In genomic region chr12:46803517-46803916, GRCh38 we compare ENCODE assay signal across 25 cellular contexts. TPM values are rescaled to one million over a fixed set of nuclear protein-coding genes. Genes with fewer than 3 reads are reported as not detected.
"Had no signal": no experiment of that assay in that cellular context is flagged by ENCODE, and none has a peak within 500 bp of the region (broad histone marks: within the 10 kb centered on the region; RNA-seq: fewer than 3 reads in every experiment).

No MANE protein-coding gene starts in this region.

- ATAC-seq: activated CD8-positive, alpha-beta memory T cell treated with anti-CD3 and anti-CD28 coated beads, Interleukin-2, amount 10 ng/mL, durations not matched to agents 7 days and 5 days; PC-3; T-helper 17 cell had no signal

- H3K27ac ChIP-seq: brain microvascular endothelial cell, cardiac muscle cell, KMS-11, SJSA1 had no signal

- H3K4me3 ChIP-seq: cardiac muscle cell, MG63, SJSA1 had no signal

- H3K9me3 ChIP-seq: MG63, SJSA1 had no signal

- DNase-seq: activated B cell treated with CpG ODN at 0.5 μM for 24 hours; activated CD4-positive, alpha-beta T cell treated with anti-CD3 and anti-CD28 coated beads for 1 hour; activated CD4-positive, alpha-beta T cell treated with anti-CD3 and anti-CD28 coated beads, Interleukin-2, amount 10 ng/mL, durations not matched to agents 24 days and 14 days; activated CD4-positive, alpha-beta T cell treated with anti-CD3 and anti-CD28 coated beads, Interleukin-2, amount 50 U/mL, for 48 hours; activated CD8-positive, alpha-beta memory T cell treated with anti-CD3 and anti-CD28 coated beads, Interleukin-2, amount 10 ng/mL, durations not matched to agents 7 days and 5 days; activated effector memory CD4-positive, alpha-beta T cell treated with Interleukin-2 at 50 U/mL for 16 hours; activated naive CD4-positive, alpha-beta T cell treated with anti-CD3 and anti-CD28 coated beads for 36 hours; activated T-cell treated with anti-CD3 and anti-CD28 coated beads, Interleukin-2, amount 50 U/mL, for 24 hours; amygdala; brain microvascular endothelial cell; MG63; NCI-H1105 treated with DMSO at 0.1 percent for 48 hours; NCI-H1436 treated with DMSO at 0.1 percent for 48 hours; NCI-H187; NCI-H2081; NCI-H510A treated with DMSO at 0.1 percent for 48 hours; NCI-H69; PC-3; SHP77; T-helper 17 cell; T-helper 9 cell had no signal

- H3K27me3 ChIP-seq: brain microvascular endothelial cell, cardiac muscle cell, MG63, SJSA1 had no signal

- H3K9ac ChIP-seq: KMS-11 had no signal

- H3K36me3 ChIP-seq: brain microvascular endothelial cell, cardiac muscle cell, MG63, SJSA1 had no signal

- H3K4me1 ChIP-seq: SJSA1 had no signal

RNA-seq across cellular contexts. Expression of gene SLC38A4, which starts 22.3 kb away (rescaled TPM):
- total RNA-seq: activated B cell treated with CpG ODN at 0.5 μM for 24 hours; activated CD4-positive, alpha-beta T cell treated with anti-CD3 and anti-CD28 coated beads, Interleukin-2, amount 10 ng/mL, durations not matched to agents 24 days and 14 days; activated CD8-positive, alpha-beta memory T cell treated with anti-CD3 and anti-CD28 coated beads, Interleukin-2, amount 10 ng/mL, durations not matched to agents 7 days and 5 days; activated naive CD4-positive, alpha-beta T cell treated with anti-CD3 and anti-CD28 coated beads for 36 hours; activated T-helper 1 cell treated with anti-CD3 and anti-CD28 coated beads, Interleukin-12 subunit alpha, Interleukin-12 subunit beta, Interleukin-2, Interleukin-4 antibody, amounts not matched to agents 30 ng/mL and 10 ng/mL and 1 ng/mL, durations not matched to agents 14 hours and 24 hours and 36 hours; PC-3; T-helper 17 cell had no signal
